ENCODE assay signal across 8 cellular contexts in the genomic region with DNA sequence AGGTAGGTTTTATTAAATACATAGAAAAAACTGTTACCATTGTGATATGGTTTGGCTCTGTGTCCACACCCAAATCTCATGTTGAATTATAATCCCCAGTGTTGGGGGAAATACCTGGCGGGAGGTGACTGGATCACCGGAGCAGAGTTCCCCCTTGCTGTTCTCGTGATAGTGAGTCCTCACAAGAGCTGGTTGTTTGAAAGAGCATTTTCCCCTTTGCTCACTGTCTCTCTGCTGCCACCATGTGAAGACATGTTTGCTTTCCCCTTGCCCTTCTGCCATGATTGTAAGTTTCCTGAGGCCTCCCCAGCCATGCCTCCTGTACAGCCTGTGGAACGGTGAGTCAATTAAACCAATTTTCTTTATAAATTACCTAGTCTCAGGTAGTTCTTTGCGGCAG.
DNase-seq lines count a peak whose midpoint lies in the region; ATAC-seq and TF ChIP-seq lines count a peak whose summit lies in the region.

No MANE protein-coding gene starts in this region.

- peak; percentile 15 to 31 (median 18); a peak in 2 of 6 replicates for TF ChIP-seq CTCF in HCT116 (IDR thresholded peaks at IDR 0.05 in 2 of 3, conservative IDR thresholded peaks at IDR 0.05 in 1 of 3; ENCODE audit: borderline replicate concordance in 1 of 3, insufficient read depth in 1 of 3, low read depth in 2 of 3, low read length in 2 of 3)
- TF ChIP-seq CTCF in PC-3 (conservative IDR thresholded peaks at IDR 0.05; ENCODE audit: low read depth, low read length), result peak; percentile 53; the same call in 1 of the 2 replicates
- peak; percentile 30 for TF ChIP-seq CTCF in fibroblast of villous mesenchyme (IDR thresholded peaks at IDR 0.05; ENCODE audit: insufficient read depth, low read depth, low read length)
- TF ChIP-seq CTCF in lower lobe of right lung (IDR thresholded peaks at IDR 0.05), result no peak

- H3K4me3 ChIP-seq in HCT116 (replicated peaks in 1 of 2; ENCODE audit: low read depth in 1 of 2, low read length in 2 of 2), result no peak overlapping the region
- no peak overlapping the region for H3K4me3 ChIP-seq in PC-3 (ENCODE audit: low read length)
- no peak overlapping the region for H3K4me3 ChIP-seq in fibroblast of villous mesenchyme (ENCODE audit: low read depth, low read length)
- no peak overlapping the region for H3K4me3 ChIP-seq in lower lobe of right lung

- H3K4me2 ChIP-seq in HCT116 (ENCODE audit: low read length) (no peak overlapping the region), PC-3 (ENCODE audit: low read length) (no peak overlapping the region)

- H2AFZ ChIP-seq in HCT116 (ENCODE audit: low read depth, low read length, poor library complexity, severe bottlenecking) (peak overlapping the region; percentile 38), PC-3 (ENCODE audit: low read length) (no peak overlapping the region)

- BruUV-seq in HCT116 (replicated peaks; lab: Mats Ljungman, UMichigan) (no TSS peak), PC-3 (replicated peaks; lab: Mats Ljungman, UMichigan) (no TSS peak)

- H3K9me2 ChIP-seq in HCT116 (ENCODE audit: insufficient read depth), result no peaks in the 10 kb centered on the region
- H3K9me2 ChIP-seq in PC-3 (replicated peaks; ENCODE audit: low read length), result no peaks in the 10 kb centered on the region

- H3K9ac ChIP-seq in HCT116 (ENCODE audit: low read length), result no peak overlapping the region
- H3K9ac ChIP-seq in PC-3 (ENCODE audit: low read length), result no peak overlapping the region

- intact Hi-C loops in HCT116 (cut with micrococcal nuclease) (no loop called here), PC-3 (cut with micrococcal nuclease) (loop anchor here (5.0 to 10.0 kb wide), 2 partner anchors 270 to 752 kb away; no protein-coding TSS in a partner anchor), lower lobe of right lung (cut with DNase I) (no loop called here)

- H3K27ac ChIP-seq in HCT116 (ENCODE audit: low read depth, low read length), result no peak overlapping the region
- no peak overlapping the region for H3K27ac ChIP-seq in PC-3 (ENCODE audit: low read length)
- no peak overlapping the region for H3K27ac ChIP-seq in lower lobe of right lung

- H3K27me3 ChIP-seq in HCT116 (ENCODE audit: insufficient read depth, low read length) (no peaks in the 10 kb centered on the region), PC-3 (ENCODE audit: low read length) (no peaks in the 10 kb centered on the region), lower lobe of right lung (ENCODE audit: low read depth) (no peaks in the 10 kb centered on the region)

- peak; percentile 19 for DNase-seq in DMS53 treated with DMSO at 0.1 percent for 48 hours (lab: John Stamatoyannopoulos, UW; ENCODE audit: unreplicated experiment)
- DNase-seq in HCT116 (ENCODE audit: low read depth, low spot score), result peak; percentile 19
- DNase-seq in PC-3, result peak; percentile 45
- DNase-seq in fibroblast of villous mesenchyme (ENCODE audit: low read depth), result peak; percentile 17
- DNase-seq in lower lobe of right lung, result no peak
- DNase-seq in NOMO-1 (lab: John Stamatoyannopoulos, UW; ENCODE audit: unreplicated experiment in 2 of 2), result no peak
- no peak for DNase-seq in stimulated activated CD4-positive, alpha-beta T cell treated with anti-CD3 and anti-CD28 coated beads, Interleukin-12 subunit alpha, Interleukin-12 subunit beta, amount 100 ng/mL, for 4 hours

- RAD21 ChIA-PET in HCT116 (lab: Charles Lee; ENCODE audit: low non-redundant PET in 1 of 2, low total read pairs in 2 of 2, uncharacterized antibody in 2 of 2, unreplicated experiment in 2 of 2), result no interaction called here

- ATAC-seq in HCT116 (no peak), PC-3 (peak; percentile 57), lower lobe of right lung (no peak), GM21723 (IDR thresholded peaks at IDR 0.05; ENCODE audit: unreplicated experiment) (no peak)

- H3K79me2 ChIP-seq in HCT116 (ENCODE audit: insufficient read depth, low read length) (no peaks in the 10 kb centered on the region), PC-3 (ENCODE audit: low read length) (no peaks in the 10 kb centered on the region)

- no peak for TF ChIP-seq POLR2A in HCT116 (IDR thresholded peaks at IDR 0.05; ENCODE audit: borderline replicate concordance, extremely low read depth, insufficient read depth, insufficient read length)

- H3K36me3 ChIP-seq in HCT116 (ENCODE audit: control insufficient read depth in 1 of 2, insufficient read depth in 2 of 2, low read length in 2 of 2), result no peaks in the 10 kb centered on the region
- no peaks in the 10 kb centered on the region for H3K36me3 ChIP-seq in PC-3 (ENCODE audit: low read depth, low read length)
- H3K36me3 ChIP-seq in lower lobe of right lung, result no peaks in the 10 kb centered on the region

- no peaks in the 10 kb centered on the region for H3K4me1 ChIP-seq in HCT116 (ENCODE audit: control insufficient read depth in 1 of 2, insufficient read depth in 2 of 2, low read length in 2 of 2)
- no peaks in the 10 kb centered on the region for H3K4me1 ChIP-seq in PC-3 (ENCODE audit: insufficient read depth, low read length)
- H3K4me1 ChIP-seq in lower lobe of right lung, result no peaks in the 10 kb centered on the region

- peak; percentile 51 for TF ChIP-seq RAD21 in HCT116 (IDR thresholded peaks at IDR 0.05; ENCODE audit: low read depth)

- H3K9me3 ChIP-seq in HCT116 (ENCODE audit: control insufficient read depth in 1 of 2, insufficient read depth in 1 of 2, low read depth in 1 of 2, low read length in 2 of 2) (no peaks in the 10 kb centered on the region), PC-3 (ENCODE audit: low read length) (no peaks in the 10 kb centered on the region), lower lobe of right lung (no peaks in the 10 kb centered on the region)

- CTCF ChIA-PET in HCT116 (lab: Charles Lee) (no interaction called here), PC-3 (lab: Charles Lee) (no interaction called here)

- POLR2A ChIA-PET in HCT116 (lab: Charles Lee), result no interaction called here
- POLR2A ChIA-PET in PC-3 (lab: Charles Lee; ENCODE audit: unreplicated experiment), result no interaction called here

- no peaks in the 10 kb centered on the region for H3F3A ChIP-seq in PC-3 (ENCODE audit: low read length, unreplicated experiment)

- H4K20me1 ChIP-seq in HCT116 (ENCODE audit: insufficient read depth), result no peaks in the 10 kb centered on the region
- H4K20me1 ChIP-seq in PC-3 (ENCODE audit: low read length), result no peaks in the 10 kb centered on the region

TF ChIP-seq in HCT116, 20 proteins besides CTCF, POLR2A, EP300 and RAD21:
- no peak for TF ChIP-seq CEBPB (IDR thresholded peaks at IDR 0.05; ENCODE audit: low read depth)
- no peak for TF ChIP-seq ZNF274 (IDR thresholded peaks at IDR 0.05; ENCODE audit: low read depth, low read length)
- TF ChIP-seq FOSL1 (IDR thresholded peaks at IDR 0.05; ENCODE audit: low read depth), result no peak
- TF ChIP-seq YY1 (IDR thresholded peaks at IDR 0.05; ENCODE audit: extremely low read depth, insufficient replicate concordance, low read depth, low read length), result no peak
- no peak for TF ChIP-seq SRF (IDR thresholded peaks at IDR 0.05; ENCODE audit: low read depth)
- TF ChIP-seq ZBTB33 (IDR thresholded peaks at IDR 0.05; ENCODE audit: extremely low read depth, insufficient replicate concordance, low read length), result no peak
- no peak for TF ChIP-seq ATF3 (IDR thresholded peaks at IDR 0.05)
- TF ChIP-seq EZH2phosphoT487 (IDR thresholded peaks at IDR 0.05; ENCODE audit: borderline replicate concordance), result no peak
- no peak for TF ChIP-seq MAX (IDR thresholded peaks at IDR 0.05)

Comparison
In these comparisons a context has a peak if more than half of its experiments do, and no peak if none do; other contexts are left out.
1. DNase-seq: peak in DMS53 treated with DMSO at 0.1 percent for 48 hours (single experiment), HCT116 (single experiment), PC-3 (single experiment) and fibroblast of villous mesenchyme (single experiment); none in lower lobe of right lung (single experiment), NOMO-1 (0 of 2) and stimulated activated CD4-positive, alpha-beta T cell treated with anti-CD3 and anti-CD28 coated beads, Interleukin-12 subunit alpha, Interleukin-12 subunit beta, amount 100 ng/mL, for 4 hours (single experiment).